7 cellular contexts compared by ENCODE assay signal in the genomic region with DNA sequence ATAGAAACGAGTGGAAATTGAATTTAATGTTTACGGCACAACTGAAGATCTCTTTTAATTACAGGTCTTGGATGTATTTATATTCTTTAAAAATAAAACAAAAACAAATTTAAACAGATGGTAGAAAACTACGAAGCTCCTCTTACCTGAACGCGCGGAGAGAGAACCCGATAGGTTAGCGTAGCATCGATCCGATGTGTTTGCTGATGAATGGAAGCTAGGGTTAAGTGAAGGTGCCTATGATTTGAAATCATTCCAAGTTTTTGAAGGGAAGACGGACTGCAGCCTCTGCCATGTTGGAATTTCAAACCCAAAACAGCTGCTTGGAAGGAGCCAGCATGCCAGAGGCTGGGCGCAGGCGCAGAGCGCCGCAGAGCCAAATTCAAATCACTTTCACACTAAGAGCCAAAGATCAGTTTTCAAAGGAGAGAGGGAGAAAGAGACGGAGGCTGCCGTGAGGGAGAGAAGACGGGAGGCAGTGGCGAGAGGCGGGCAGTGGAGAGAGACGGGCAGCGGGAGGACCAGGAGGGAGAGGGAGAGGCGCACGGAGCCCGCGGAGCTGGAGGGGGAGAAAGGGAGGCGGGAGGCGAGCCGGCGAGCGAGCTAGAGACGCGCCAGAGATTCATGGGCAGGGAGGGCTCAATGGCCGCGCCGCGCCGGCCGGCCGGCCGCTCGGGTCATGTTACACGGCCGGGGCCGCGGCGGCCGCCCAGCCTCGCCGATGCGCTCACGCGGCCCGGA. TPM values are rescaled to one million over a fixed set of nuclear protein-coding genes. Genes with fewer than 3 reads are reported as not detected.
DNase-seq lines count a peak whose midpoint lies in the region; ATAC-seq, FAIRE-seq and TF ChIP-seq lines count a peak whose summit lies in the region.

TSS of gene FIGN (minus strand) at position 317 of the 741 bp plus-strand sequence. CDS start 1,081 bp downstream, outside the sequence.

- peaks cover 3% of the 10 kb centered on the region for H3K9me1 ChIP-seq in keratinocyte (ENCODE audit: control insufficient read depth, extremely low read depth, insufficient read depth, low read length)

- H4K91ac ChIP-seq in H9 (ENCODE audit: insufficient read length, low read depth, low read length) = peak within 1 kb of the TSS; percentile 66

- TF ChIP-seq CTCF in H9 (conservative IDR thresholded peaks at IDR 0.05) (no peak), chondrocyte (IDR thresholded peaks at IDR 0.05) (no peak), keratinocyte (optimal IDR thresholded peaks at IDR 0.05 in 1 of 3, IDR thresholded peaks at IDR 0.05 in 1 of 3, conservative IDR thresholded peaks at IDR 0.05 in 1 of 3; ENCODE audit: extremely low read depth in 1 of 3, insufficient read depth in 2 of 3, low read length in 3 of 3) (no peak), smooth muscle cell (IDR thresholded peaks at IDR 0.05; ENCODE audit: borderline replicate concordance, insufficient read depth, poor library complexity, severe bottlenecking) (no peak)

- no peak within 1 kb of the TSS for H4K8ac ChIP-seq in H9 (replicated peaks; ENCODE audit: insufficient read length, low read depth, low read length)

- no peak within 1 kb of the TSS for H3K56ac ChIP-seq in H9 (ENCODE audit: insufficient read length, low read depth, low read length)

- H3K23ac ChIP-seq in H9 (ENCODE audit: insufficient read length, low read depth, low read length) = no peak within 1 kb of the TSS

- H3K27me3 Mint-ChIP-seq in H9 (ENCODE audit: low read depth) (no peaks in the 10 kb centered on the region; the same call in 1 of the 2 replicates), chondrocyte (ENCODE audit: low read depth) (no peaks in the 10 kb centered on the region)

- no peak within 1 kb of the TSS for H2BK20ac ChIP-seq in H9 (ENCODE audit: low read depth, low read length, poor library complexity, severe bottlenecking)

- peak within 1 kb of the TSS; percentile 70 for H4K5ac ChIP-seq in H9 (ENCODE audit: insufficient read length, low read depth, low read length)

- H2AFZ ChIP-seq in H9 (ENCODE audit: low read length) (peak within 1 kb of the TSS; percentile 71), keratinocyte (ENCODE audit: control insufficient read depth, low read length) (peak within 1 kb of the TSS; percentile 99), smooth muscle cell (ENCODE audit: low read depth) (peak within 1 kb of the TSS; percentile 98)

- H3K79me1 ChIP-seq in H9 (ENCODE audit: insufficient read depth, low read depth, low read length, poor library complexity, severe bottlenecking) = no peaks in the 10 kb centered on the region

- H3K9me3 ChIP-seq in H9 (ENCODE audit: control insufficient read depth, low read depth, low read length) (no peaks in the 10 kb centered on the region), keratinocyte (ENCODE audit: control insufficient read depth, low read depth, low read length) (no peaks in the 10 kb centered on the region), smooth muscle cell (replicated peaks; ENCODE audit: low read depth) (no peaks in the 10 kb centered on the region)

- peaks cover 6% of the 10 kb centered on the region for H3K23me2 ChIP-seq in H9 (ENCODE audit: insufficient read length, low read depth, low read length, poor library complexity, severe bottlenecking)

- no peak within 1 kb of the TSS; the same call in 1 of the 2 replicates for H3K4ac ChIP-seq in H9 (ENCODE audit: low read depth, low read length)

- DNase-seq in H9 (peak; percentile 82), NCI-H526 (lab: John Stamatoyannopoulos, UW) (peak; percentile 46 to 72), chondrocyte (ENCODE audit: low spot score) (peak; percentile 95), keratinocyte (ENCODE audit: low read depth, low spot score) (no peak), smooth muscle cell (lab: John Stamatoyannopoulos, UW; ENCODE audit: unreplicated experiment) (peak; percentile 81)

- H3K14ac ChIP-seq in H9 (ENCODE audit: insufficient read depth, low read length) = peak within 1 kb of the TSS; percentile 97

- H3K36me3 ChIP-seq in keratinocyte (ENCODE audit: control insufficient read depth in 2 of 2, extremely low read depth in 1 of 2, insufficient read depth in 2 of 2, low read length in 2 of 2) = no peaks in the 10 kb centered on the region
- H3K36me3 ChIP-seq in smooth muscle cell (ENCODE audit: low read depth) = no peaks in the 10 kb centered on the region

- H4K20me1 ChIP-seq in H9 (ENCODE audit: control insufficient read depth, insufficient read depth, insufficient read length) (no peaks in the 10 kb centered on the region), keratinocyte (ENCODE audit: control insufficient read depth, extremely low read depth, insufficient read depth, low read length) (no peaks in the 10 kb centered on the region), smooth muscle cell (ENCODE audit: low read depth) (no peaks in the 10 kb centered on the region)

- H2AK5ac ChIP-seq in H9 (ENCODE audit: insufficient read length, low read length) = no peak within 1 kb of the TSS

- H3K27ac ChIP-seq in H9 (ENCODE audit: insufficient read length, low read depth, low read length) (peak within 1 kb of the TSS; percentile 83), keratinocyte (ENCODE audit: control insufficient read depth, insufficient read depth, low read length) (peak within 1 kb of the TSS; percentile 87), smooth muscle cell (ENCODE audit: low read depth) (peak within 1 kb of the TSS; percentile 65)

- no CpG with 5 or more reads among the region's 54 CpGs for WGBS in H9 (ENCODE audit: extremely low coverage, insufficient read length, low lambda C conversion rate)
- under 1% methylated on average over 33 of the region's 54 CpGs for WGBS in smooth muscle cell (ENCODE audit: low lambda C conversion rate)

- H2BK5ac ChIP-seq in H9 (ENCODE audit: insufficient read length, low read length) = peak within 1 kb of the TSS; percentile 14

- H2BK12ac ChIP-seq in H9 (ENCODE audit: insufficient read length, low read depth, low read length) = no peak within 1 kb of the TSS

- H3K4me1 Mint-ChIP-seq in H9 = peaks cover 39% of the 10 kb centered on the region in 2 experiments
- peaks cover 26% of the 10 kb centered on the region for H3K4me1 Mint-ChIP-seq in chondrocyte (ENCODE audit: low read depth)

- no peaks in the 10 kb centered on the region; the same call in 1 of the 2 replicates for H3K4me1 ChIP-seq in H9 (ENCODE audit: insufficient read depth, low read length)
- peaks cover 14% of the 10 kb centered on the region for H3K4me1 ChIP-seq in keratinocyte (ENCODE audit: control insufficient read depth, extremely low read depth, insufficient read depth, low read length)
- H3K4me1 ChIP-seq in smooth muscle cell (ENCODE audit: low read depth) = peaks cover 36% of the 10 kb centered on the region

- dilution Hi-C loops in keratinocyte (cut with MboI; ENCODE audit: extremely low pct_ligation_motif_present, low sequenced_read_pairs) = no loop called here

- peak; percentile 88 for FAIRE-seq in keratinocyte (lab: Jason Lieb, UNC)

- no peaks in the 10 kb centered on the region for H3K36me3 Mint-ChIP-seq in H9 (ENCODE audit: insufficient read depth in 1 of 3, low read depth in 3 of 3)
- no peaks in the 10 kb centered on the region for H3K36me3 Mint-ChIP-seq in chondrocyte (ENCODE audit: low read depth)

- H3K27me3 ChIP-seq in H9 (ENCODE audit: insufficient read depth, low read length) (no peaks in the 10 kb centered on the region), keratinocyte (ENCODE audit: control insufficient read depth, extremely low read depth, insufficient read depth, low read length) (no peaks in the 10 kb centered on the region), smooth muscle cell (ENCODE audit: low read depth) (peaks cover 17% of the 10 kb centered on the region)

- ATAC-seq in HG03139 (IDR thresholded peaks at IDR 0.05; ENCODE audit: unreplicated experiment) (no peak), GM19467 (IDR thresholded peaks at IDR 0.05; ENCODE audit: unreplicated experiment) (no peak)

- no peak within 1 kb of the TSS; the same call in 1 of the 2 replicates for H2BK15ac ChIP-seq in H9 (ENCODE audit: low read depth, low read length)

- H3K9ac ChIP-seq in H9 (ENCODE audit: extremely low read depth, insufficient read length, low read length) = peak within 1 kb of the TSS; percentile 93
- H3K9ac ChIP-seq in keratinocyte (ENCODE audit: control insufficient read depth, extremely low read depth, insufficient read depth, low read length) = peak within 1 kb of the TSS; percentile 93
- peak within 1 kb of the TSS; percentile 89 for H3K9ac ChIP-seq in smooth muscle cell (ENCODE audit: low read depth)

- H3T11ph ChIP-seq in H9 (ENCODE audit: low read length) = no peak within 1 kb of the TSS

- peak within 1 kb of the TSS; percentile 65 for H2BK120ac ChIP-seq in H9 (ENCODE audit: low read depth, low read length, poor library complexity, severe bottlenecking)

- H3K79me2 ChIP-seq in H9 (ENCODE audit: insufficient read depth, low read length) (peaks cover 3% of the 10 kb centered on the region; the same call in 1 of the 2 replicates), keratinocyte (ENCODE audit: control insufficient read depth, insufficient read depth, low read length) (peaks cover 13% of the 10 kb centered on the region), smooth muscle cell (ENCODE audit: low read depth) (peaks cover 3% of the 10 kb centered on the region)

- H3K4me2 ChIP-seq in H9 (ENCODE audit: insufficient read depth, insufficient read length, low read length) (peak within 1 kb of the TSS; percentile 99), keratinocyte (ENCODE audit: control insufficient read depth, extremely low read depth, insufficient read depth, low read depth, low read length) (peak within 1 kb of the TSS; percentile 88), smooth muscle cell (peak within 1 kb of the TSS; percentile 96)

- H3K9me3 Mint-ChIP-seq in H9 (no peaks in the 10 kb centered on the region; a peak in 1 of 5 replicates), chondrocyte (ENCODE audit: low read depth) (peaks cover 1% of the 10 kb centered on the region)

- peak within 1 kb of the TSS; percentile 86 to 94 for H3K4me3 Mint-ChIP-seq in H9
- peak within 1 kb of the TSS; percentile 92 for H3K4me3 Mint-ChIP-seq in chondrocyte (ENCODE audit: unreplicated experiment)

- H3K4me3 ChIP-seq in keratinocyte (ENCODE audit: control insufficient read depth in 2 of 3, extremely low read depth in 1 of 3, insufficient read depth in 2 of 3, low read depth in 1 of 3, low read length in 3 of 3) = peak within 1 kb of the TSS; percentile 73 to 98 (median 94)
- H3K4me3 ChIP-seq in smooth muscle cell = peak within 1 kb of the TSS; percentile 96

- H3F3A ChIP-seq in smooth muscle cell (ENCODE audit: low read depth) = no peaks in the 10 kb centered on the region

- H3K27ac Mint-ChIP-seq in H9 (peak within 1 kb of the TSS; percentile 99 to 100 (median 99)), chondrocyte (ENCODE audit: unreplicated experiment) (peak within 1 kb of the TSS; percentile 99)

- H3K18ac ChIP-seq in H9 (ENCODE audit: insufficient read length, low read depth, low read length) = peak within 1 kb of the TSS; percentile 90

RNA-seq across cellular contexts. Expression of gene FIGN, which starts in this region (rescaled TPM):
- total RNA-seq in H9 (2021) (12.9 and 14.6 TPM in 2 replicates), chondrocyte (11.8 to 23.4 TPM (median 12.1 TPM) in 3 replicates), smooth muscle cell (4.8 and 5.6 TPM in 2 replicates)
- polyA plus RNA-seq in keratinocyte (1.9 to 2.9 TPM (median 2.0 TPM) in 3 replicates), smooth muscle cell (0.71 and 1.0 TPM in 2 replicates)
- 1.0 TPM for polyA plus RNA-seq in keratinocyte (2011; ENCODE audit: low read depth)
- polyA plus RNA-seq in keratinocyte (2011; cell fraction: cytosol; rRNA removed) = 1.0 TPM in 2 replicates
- 5.9 and 8.0 TPM in 2 replicates for polyA plus RNA-seq in keratinocyte (2011; cell fraction: nucleus; rRNA removed)
- polyA plus RNA-seq in keratinocyte (2012; ENCODE audit: low replicate concordance) = 1.5 and 1.7 TPM in 2 replicates
- polyA minus RNA-seq in keratinocyte = 2.3 to 9.5 TPM (median 4.2 TPM) in 3 replicates
- 0.96 TPM for polyA minus RNA-seq in keratinocyte (2011; cell fraction: cytosol; rRNA and poly(A)+ RNA removed)
- polyA minus RNA-seq in keratinocyte (2011; cell fraction: nucleus; rRNA and poly(A)+ RNA removed) = 4.7 and 11.5 TPM in 2 replicates
